In the genomic region with DNA sequence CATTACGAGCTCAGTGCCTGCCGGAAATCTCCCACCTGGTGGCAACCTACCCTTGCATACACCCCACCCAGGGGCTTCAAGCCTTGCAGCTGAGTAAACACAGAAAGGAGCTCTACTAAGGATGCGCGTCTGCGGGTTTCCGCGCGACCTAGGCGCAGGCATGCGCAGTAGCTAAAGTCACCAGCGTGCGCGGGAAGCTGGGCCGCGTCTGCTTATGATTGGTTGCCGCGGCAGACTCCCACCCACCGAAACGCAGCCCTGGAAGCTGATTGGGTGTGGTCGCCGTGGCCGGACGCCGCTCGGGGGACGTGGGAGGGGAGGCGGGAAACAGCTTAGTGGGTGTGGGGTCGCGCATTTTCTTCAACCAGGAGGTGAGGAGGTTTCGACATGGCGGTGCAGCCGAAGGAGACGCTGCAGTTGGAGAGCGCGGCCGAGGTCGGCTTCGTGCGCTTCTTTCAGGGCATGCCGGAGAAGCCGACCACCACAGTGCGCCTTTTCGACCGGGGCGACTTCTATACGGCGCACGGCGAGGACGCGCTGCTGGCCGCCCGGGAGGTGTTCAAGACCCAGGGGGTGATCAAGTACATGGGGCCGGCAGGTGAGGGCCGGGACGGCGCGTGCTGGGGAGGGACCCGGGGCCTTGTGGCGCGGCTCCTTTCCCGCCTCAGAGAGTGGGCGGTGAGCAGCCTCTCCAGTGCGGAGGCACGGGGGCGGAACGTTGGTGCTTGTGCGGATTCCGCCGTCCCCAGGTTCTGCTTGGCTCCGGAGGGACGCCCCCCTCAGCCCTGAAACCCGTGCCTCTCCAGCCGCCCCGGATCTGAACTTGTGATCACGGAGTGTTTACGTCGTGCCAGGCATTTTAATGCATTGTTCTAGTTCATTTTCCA, we compare ENCODE assay signal across 2 cellular contexts.
TF ChIP-seq lines count a peak whose summit lies in the region.

A gene (plus strand): TSS at position 352 of the 887 bp plus-strand sequence. CDS start 36 bp downstream, at position 388.

TF ChIP-seq in IMR-90, 13 proteins besides CTCF, POLR2A, EP300 and RAD21:
- 0 out of 2 replicates have a peak, but pooled peaks have one; percentile 4 for TF ChIP-seq MXI1 (IDR thresholded peaks at IDR 0.05; ENCODE audit: borderline replicate concordance, low read depth, low read length)
- 0 out of 2 replicates have a peak, but pooled peaks have one; percentile 23 for TF ChIP-seq RFX5 (IDR thresholded peaks at IDR 0.05; ENCODE audit: low read depth, low read length)
- TF ChIP-seq MAZ (IDR thresholded peaks at IDR 0.05; ENCODE audit: borderline replicate concordance, low read depth, low read length), result peak; percentile 49; the same call in 1 of the 2 replicates
- TF ChIP-seq, protein P1, sequence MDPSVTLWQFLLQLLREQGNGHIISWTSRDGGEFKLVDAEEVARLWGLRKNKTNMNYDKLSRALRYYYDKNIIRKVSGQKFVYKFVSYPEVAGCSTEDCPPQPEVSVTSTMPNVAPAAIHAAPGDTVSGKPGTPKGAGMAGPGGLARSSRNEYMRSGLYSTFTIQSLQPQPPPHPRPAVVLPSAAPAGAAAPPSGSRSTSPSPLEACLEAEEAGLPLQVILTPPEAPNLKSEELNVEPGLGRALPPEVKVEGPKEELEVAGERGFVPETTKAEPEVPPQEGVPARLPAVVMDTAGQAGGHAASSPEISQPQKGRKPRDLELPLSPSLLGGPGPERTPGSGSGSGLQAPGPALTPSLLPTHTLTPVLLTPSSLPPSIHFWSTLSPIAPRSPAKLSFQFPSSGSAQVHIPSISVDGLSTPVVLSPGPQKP (IDR thresholded peaks at IDR 0.05; ENCODE audit: borderline replicate concordance, low read depth, low read length), result no peak
- TF ChIP-seq CEBPB (IDR thresholded peaks at IDR 0.05; ENCODE audit: low read depth, low read length), result no peak
- peak; percentile 58; the same call in 1 of the 2 replicates for TF ChIP-seq FOS (IDR thresholded peaks at IDR 0.05; ENCODE audit: low read depth, low read length)
TF ChIP-seq in IMR-90: peak in this region for 4.

TF ChIP-seq in endothelial cell of umbilical vein, 7 proteins besides CTCF, POLR2A, EP300 and RAD21:
- TF ChIP-seq POLR2AphosphoS5 (IDR thresholded peaks at IDR 0.05; ENCODE audit: insufficient read depth, low read depth, low read length) (peak; percentile 69), FOS (IDR thresholded peaks at IDR 0.05; ENCODE audit: borderline replicate concordance, insufficient read depth, low read length) (no peak)
- TF ChIP-seq, protein P2, sequence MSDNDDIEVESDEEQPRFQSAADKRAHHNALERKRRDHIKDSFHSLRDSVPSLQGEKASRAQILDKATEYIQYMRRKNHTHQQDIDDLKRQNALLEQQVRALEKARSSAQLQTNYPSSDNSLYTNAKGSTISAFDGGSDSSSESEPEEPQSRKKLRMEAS (IDR thresholded peaks at IDR 0.05; ENCODE audit: insufficient read depth, insufficient read length), result peak; percentile 34
